24 cellular contexts compared by ENCODE assay signal in the genomic region with DNA sequence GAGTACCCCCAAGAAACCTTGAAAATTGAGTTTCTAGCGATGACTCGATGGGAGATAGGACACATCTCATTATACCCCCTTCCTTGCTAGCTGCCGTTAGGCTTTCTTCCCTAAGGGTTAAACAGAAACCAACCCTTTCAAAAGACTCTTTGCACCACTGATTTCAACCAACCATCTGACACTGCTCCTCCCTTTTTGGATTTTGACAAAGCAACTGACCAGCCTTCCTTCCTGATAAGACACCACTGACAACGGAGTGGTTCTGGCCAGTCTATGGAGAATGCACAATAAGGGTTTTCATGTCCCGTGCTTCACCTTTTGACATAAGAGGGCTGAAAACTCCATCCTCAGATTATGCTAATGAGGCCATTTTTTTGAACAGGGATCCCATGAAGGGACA.
"Had no signal": no experiment of that assay in that cellular context is flagged by ENCODE, and none has a peak within 500 bp of the region (broad histone marks: within the 10 kb centered on the region; RNA-seq: fewer than 3 reads in every experiment).

No MANE protein-coding gene starts in this region.

- H3K4me1 ChIP-seq: neural progenitor cell, parathyroid adenoma, psoas muscle, right lobe of liver, sigmoid colon, stomach, tibial artery, upper lobe of right lung, uterus had no signal

- H3K36me3 ChIP-seq: neural progenitor cell, ovary, right lobe of liver, sigmoid colon, stomach, thoracic aorta, tibial artery, transverse colon, upper lobe of right lung, uterus had no signal

- H3K9me3 ChIP-seq: ovary, psoas muscle, right lobe of liver, sigmoid colon, stomach, thoracic aorta, tibial artery, transverse colon, upper lobe of right lung, uterus had no signal

- H3K4me3 ChIP-seq: neural progenitor cell, ovary, psoas muscle, right lobe of liver, sigmoid colon, stomach, thoracic aorta, tibial artery, transverse colon, upper lobe of right lung, uterus had no signal

- ATAC-seq: natural killer cell; psoas muscle; right cardiac atrium; right lobe of liver; stimulated activated effector memory CD8-positive, alpha-beta T cell treated with anti-CD3 and anti-CD28 coated beads, Interleukin-12 subunit alpha, Interleukin-12 subunit beta, amount 100 ng/mL, for 72 hours; stimulated activated naive B cell treated with anti-CD40 and anti-IgM and Interleukin-4, amounts not matched to agents 10 μg/mL and 1 μg/mL and 100 μg/mL, for 72 hours; upper lobe of right lung had no signal

- DNase-seq: natural killer cell; occipital lobe; ovary; posterior cingulate gyrus; psoas muscle; right cardiac atrium; right lobe of liver; sigmoid colon; small intestine; stimulated activated CD4-positive, alpha-beta T cell treated with anti-CD3 and anti-CD28 coated beads, Interleukin-15, amount 100 ng/mL, for 24 hours; stimulated activated CD4-positive, alpha-beta T cell treated with anti-CD3 and anti-CD28 coated beads, Interleukin-2, amount 100 ng/mL, for 24 hours; stimulated activated CD4-positive, alpha-beta T cell treated with anti-CD3 and anti-CD28 coated beads, Interleukin-2, amount 100 ng/mL, for 48 hours; stimulated activated CD4-positive, alpha-beta T cell treated with anti-CD3 and anti-CD28 coated beads, Interleukin-4, amount 100 ng/mL, for 24 hours; stimulated activated naive B cell treated with anti-CD40 and anti-IgM and Interleukin-4, amounts not matched to agents 10 μg/mL and 1 μg/mL and 100 μg/mL, for 72 hours; stimulated activated naive CD4-positive, alpha-beta T cell treated with Interleukin-2 at 50 U/mL for 16 hours; stomach; tibial artery; transverse colon; upper lobe of right lung; uterus had no signal

- H3K27ac ChIP-seq: neural progenitor cell, ovary, parathyroid adenoma, psoas muscle, right lobe of liver, sigmoid colon, stomach, thoracic aorta, tibial artery, transverse colon, upper lobe of right lung, uterus had no signal

- H3K4me2 ChIP-seq: neural progenitor cell had no signal

- H3K79me2 ChIP-seq: parathyroid adenoma had no signal

- FAIRE-seq: small intestine had no signal

- H3K27me3 ChIP-seq: neural progenitor cell, ovary, right lobe of liver, sigmoid colon, stomach, tibial artery, transverse colon, upper lobe of right lung, uterus had no signal

- H3K9ac ChIP-seq: neural progenitor cell, parathyroid adenoma had no signal

- H2AFZ ChIP-seq: neural progenitor cell, parathyroid adenoma had no signal
